In the genomic region with DNA sequence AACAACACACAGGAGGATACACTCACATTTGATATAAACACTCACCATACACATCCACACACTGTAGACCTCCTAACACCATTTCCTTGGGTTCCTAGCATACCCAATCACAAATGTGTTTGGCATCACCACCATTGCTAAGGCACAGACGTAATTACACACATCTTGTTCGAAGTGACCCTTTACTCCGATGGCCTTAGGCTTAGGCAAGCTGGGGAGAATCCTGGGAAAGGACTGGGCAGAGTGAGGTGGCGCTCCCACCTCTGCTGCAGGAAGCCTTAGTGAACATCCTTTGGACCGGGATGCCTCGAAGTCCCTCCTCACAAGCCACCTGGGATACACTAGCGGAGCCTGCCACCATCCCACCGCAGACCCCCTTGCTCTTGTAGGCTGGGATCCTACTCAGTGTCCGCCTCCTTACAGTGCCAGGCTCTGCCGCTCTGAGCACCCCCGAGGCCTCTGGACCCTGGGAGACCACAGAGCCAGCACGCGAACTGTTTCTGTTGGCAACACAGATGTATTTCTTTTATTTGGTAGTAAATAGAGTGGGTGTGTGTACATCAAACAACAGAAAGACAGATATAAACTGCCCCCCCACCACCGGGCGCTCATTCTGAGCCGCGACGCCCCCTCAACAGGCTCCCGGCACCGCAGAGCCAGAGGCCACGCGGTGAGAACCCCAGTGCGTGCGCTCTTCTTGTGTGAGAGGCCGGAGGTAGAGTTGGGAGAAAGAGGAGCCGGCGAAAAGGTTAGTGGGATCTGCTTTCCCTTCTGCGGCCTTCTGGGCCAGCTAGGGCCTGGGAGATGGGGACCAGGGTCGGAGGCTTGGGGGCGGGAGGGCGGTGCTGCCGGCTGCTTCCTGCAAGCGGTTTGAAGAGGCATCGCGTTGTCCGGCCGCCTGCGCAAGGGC, we compare ENCODE assay signal across 33 cellular contexts. TPM values are rescaled to one million over a fixed set of nuclear protein-coding genes. Genes with fewer than 3 reads are reported as not detected.
DNase-seq lines count a peak whose midpoint lies in the region; ATAC-seq and TF ChIP-seq lines count a peak whose summit lies in the region.
"Had no signal": no experiment of that assay in that cellular context is flagged by ENCODE, and none has a peak within 500 bp of the region (broad histone marks: within the 10 kb centered on the region; RNA-seq: fewer than 3 reads in every experiment).

No MANE protein-coding gene starts in this region.

- no peak overlapping the region for H3K4me3 Mint-ChIP-seq in activated CD4-positive, alpha-beta T cell treated with anti-CD3 and anti-CD28 coated beads, Interleukin-2, amount 10 ng/mL, durations not matched to agents 24 days and 14 days
- H3K4me3 Mint-ChIP-seq in IgD-negative memory B cell (peak overlapping the region; percentile 6 to 42 (median 26)), endodermal cell (no peak overlapping the region)
- H3K4me3 Mint-ChIP-seq: activated CD4-positive, alpha-beta T cell treated with anti-CD3 and anti-CD28 coated beads, Interleukin-2, amount 10 ng/mL, durations not matched to agents 7 days and 5 days; activated naive CD8-positive, alpha-beta T cell treated with anti-CD3 and anti-CD28 coated beads for 36 hours had no signal

- H3K36me3 ChIP-seq in endodermal cell (ENCODE audit: control insufficient read depth, insufficient read depth, low read length) (no peaks in the 10 kb centered on the region), sigmoid colon (no peaks in the 10 kb centered on the region), gastroesophageal sphincter (no peaks in the 10 kb centered on the region)
- H3K36me3 ChIP-seq: gastrocnemius medialis, spleen, stomach had no signal

- 6 to 10% methylated on average over 13 to 38 of the region's 38 CpGs for WGBS in endodermal cell (ENCODE audit: insufficient coverage in 1 of 2, insufficient read length in 1 of 2), 2 experiments
- 8 to 20% methylated on average over 38 of the region's 38 CpGs for WGBS in sigmoid colon, 2 donors
- WGBS in gastroesophageal sphincter (ENCODE audit: low coverage in 1 of 2), 2 donors, result 0 to 7% methylated on average over 1 to 16 of the region's 38 CpGs

- TF ChIP-seq POLR2A in sigmoid colon (IDR thresholded peaks at IDR 0.05), result no peak
- TF ChIP-seq POLR2A in gastroesophageal sphincter (IDR thresholded peaks at IDR 0.05), result no peak

- TF ChIP-seq EP300 in sigmoid colon (IDR thresholded peaks at IDR 0.05) (no peak), gastroesophageal sphincter (IDR thresholded peaks at IDR 0.05) (no peak)

- peaks cover 85% of the 10 kb centered on the region for H3K27me3 Mint-ChIP-seq in activated CD4-positive, alpha-beta T cell treated with anti-CD3 and anti-CD28 coated beads, Interleukin-2, amount 10 ng/mL, durations not matched to agents 24 days and 14 days
- H3K27me3 Mint-ChIP-seq in IgD-negative memory B cell (peaks cover 82% of the 10 kb centered on the region), endodermal cell (ENCODE audit: insufficient read depth) (peaks cover 99% of the 10 kb centered on the region)

- peak overlapping the region; percentile 6 for H3K27ac Mint-ChIP-seq in activated CD4-positive, alpha-beta T cell treated with anti-CD3 and anti-CD28 coated beads, Interleukin-2, amount 10 ng/mL, durations not matched to agents 24 days and 14 days
- H3K27ac Mint-ChIP-seq in IgD-negative memory B cell (peak overlapping the region; percentile 46 to 90 (median 89)), endodermal cell (no peak overlapping the region)
- H3K27ac Mint-ChIP-seq: activated CD4-positive, alpha-beta T cell treated with anti-CD3 and anti-CD28 coated beads, Interleukin-2, amount 10 ng/mL, durations not matched to agents 7 days and 5 days; activated naive CD8-positive, alpha-beta T cell treated with anti-CD3 and anti-CD28 coated beads for 36 hours; activated T-helper 2 cell treated with anti-CD3 and anti-CD28 coated beads, Interferon-gamma antibody, Interleukin-2, Interleukin-4, amounts not matched to agents 10 μg/mL and 5 μg/mL and 100 μg/mL, durations not matched to agents 14 hours and 24 hours and 36 hours had no signal

- H3K4me1 ChIP-seq in endodermal cell (ENCODE audit: control insufficient read depth, insufficient read depth, low read length) (peaks cover 13% of the 10 kb centered on the region), sigmoid colon (peaks cover 0 to 43% (median 23%) of the 10 kb centered on the region in 4 donors), gastroesophageal sphincter (peaks cover 0 to 65% (median 12%) of the 10 kb centered on the region in 3 donors)

- H3K27me3 ChIP-seq in endodermal cell (ENCODE audit: control insufficient read depth, insufficient read depth, low read length, poor library complexity, severe bottlenecking) (peaks cover 100% of the 10 kb centered on the region), sigmoid colon (peaks cover 91 to 100% (median 99%) of the 10 kb centered on the region in 3 donors), gastroesophageal sphincter (peaks cover 100% of the 10 kb centered on the region)

- ATAC-seq in HG03095 (IDR thresholded peaks at IDR 0.05; ENCODE audit: unreplicated experiment) (no peak), gastroesophageal sphincter (no peak)
- ATAC-seq: esophagus mucosa, gastrocnemius medialis, PC-3 had no signal

- H3K36me3 Mint-ChIP-seq in activated CD4-positive, alpha-beta T cell treated with anti-CD3 and anti-CD28 coated beads, Interleukin-2, amount 10 ng/mL, durations not matched to agents 24 days and 14 days (ENCODE audit: low read depth), result peaks cover 4% of the 10 kb centered on the region
- H3K36me3 Mint-ChIP-seq in IgD-negative memory B cell (peaks cover 2% of the 10 kb centered on the region), endodermal cell (ENCODE audit: low read depth) (no peaks in the 10 kb centered on the region)
- H3K36me3 Mint-ChIP-seq: activated naive CD8-positive, alpha-beta T cell treated with anti-CD3 and anti-CD28 coated beads for 36 hours had no signal

- no peaks in the 10 kb centered on the region for H3K9me3 ChIP-seq in endodermal cell (ENCODE audit: control insufficient read depth, low read length)
- no peaks in the 10 kb centered on the region for H3K9me3 ChIP-seq in sigmoid colon
- no peaks in the 10 kb centered on the region for H3K9me3 ChIP-seq in gastroesophageal sphincter
- H3K9me3 ChIP-seq: gastrocnemius medialis, HAP-1, spleen, stomach had no signal

- H3K9ac ChIP-seq in endodermal cell (ENCODE audit: extremely low read depth, low read length, poor library complexity, severe bottlenecking), result no peak overlapping the region

- H3K4me3 ChIP-seq in endodermal cell (ENCODE audit: low read length), result no peak overlapping the region
- no peak overlapping the region for H3K4me3 ChIP-seq in sigmoid colon
- H3K4me3 ChIP-seq in gastroesophageal sphincter, result no peak overlapping the region
- H3K4me3 ChIP-seq: HAP-1, lung had no signal

- TF ChIP-seq CTCF in endodermal cell (conservative IDR thresholded peaks at IDR 0.05) (no peak), sigmoid colon (IDR thresholded peaks at IDR 0.05) (no peak), gastroesophageal sphincter (IDR thresholded peaks at IDR 0.05) (no peak)

- H3K9me3 Mint-ChIP-seq in activated CD4-positive, alpha-beta T cell treated with anti-CD3 and anti-CD28 coated beads, Interleukin-2, amount 10 ng/mL, durations not matched to agents 24 days and 14 days, result peaks cover 6% of the 10 kb centered on the region
- H3K9me3 Mint-ChIP-seq in IgD-negative memory B cell (peaks cover 0 to 7% (median 0%) of the 10 kb centered on the region in 3 donors), endodermal cell (no peaks in the 10 kb centered on the region)
- H3K9me3 Mint-ChIP-seq: activated CD4-positive, alpha-beta T cell treated with anti-CD3 and anti-CD28 coated beads, Interleukin-2, amount 10 ng/mL, durations not matched to agents 7 days and 5 days; activated naive CD8-positive, alpha-beta T cell treated with anti-CD3 and anti-CD28 coated beads for 36 hours; activated T-helper 2 cell treated with anti-CD3 and anti-CD28 coated beads, Interferon-gamma antibody, Interleukin-2, Interleukin-4, amounts not matched to agents 10 μg/mL and 5 μg/mL and 100 μg/mL, durations not matched to agents 14 hours and 24 hours and 36 hours had no signal

- H3K4me1 Mint-ChIP-seq in activated CD4-positive, alpha-beta T cell treated with anti-CD3 and anti-CD28 coated beads, Interleukin-2, amount 10 ng/mL, durations not matched to agents 24 days and 14 days, result peaks cover 12% of the 10 kb centered on the region
- H3K4me1 Mint-ChIP-seq in IgD-negative memory B cell (peaks cover 4 to 33% (median 11%) of the 10 kb centered on the region in 3 donors), endodermal cell (peaks cover 20% of the 10 kb centered on the region)

- intact Hi-C loops in activated CD4-positive, alpha-beta T cell treated with anti-CD3 and anti-CD28 coated beads, Interleukin-2, amount 10 ng/mL, durations not matched to agents 24 days and 14 days (cut with micrococcal nuclease), result no loop called here
- intact Hi-C loops in sigmoid colon (cut with DNase I), result no loop called here

- no peak for DNase-seq in activated CD4-positive, alpha-beta T cell treated with anti-CD3 and anti-CD28 coated beads, Interleukin-2, amount 10 ng/mL, durations not matched to agents 24 days and 14 days
- no peak for DNase-seq in activated CD4-positive, alpha-beta T cell treated with anti-CD3 and anti-CD28 coated beads, Interleukin-2, amount 50 U/mL, for 48 hours
- DNase-seq in endodermal cell (peak; percentile 53), sigmoid colon (peak; percentile 40), cerebellar cortex (ENCODE audit: low spot score) (no peak)
- DNase-seq: activated CD4-positive, alpha-beta T cell treated with anti-CD3 and anti-CD28 coated beads, Interleukin-2, amount 10 ng/mL, durations not matched to agents 7 days and 5 days; activated naive CD8-positive, alpha-beta T cell treated with anti-CD3 and anti-CD28 coated beads for 36 hours; COR-L47; DND-41; effector CD4-positive, alpha-beta T cell; gastrocnemius medialis; NCI-H1048; NCI-H187 treated with DMSO at 0.1 percent for 48 hours; NCI-H82; PC-3; SHP77; spleen; stimulated activated CD4-positive, alpha-beta T cell treated with anti-CD3 and anti-CD28 coated beads, Interleukin-4, amount 100 ng/mL, for 1 hour; stomach; trophoblast cell had no signal

- H3K27ac ChIP-seq in endodermal cell (ENCODE audit: low read depth, low read length) (no peak overlapping the region), sigmoid colon (no peak overlapping the region), gastroesophageal sphincter (no peak overlapping the region)
- H3K27ac ChIP-seq: gastrocnemius medialis, spleen, stomach had no signal

RNA-seq across cellular contexts. Expression of a gene that starts 5.9 kb away (rescaled TPM):
- total RNA-seq in activated CD4-positive, alpha-beta T cell treated with anti-CD3 and anti-CD28 coated beads, Interleukin-2, amount 10 ng/mL, durations not matched to agents 24 days and 14 days, result not detected in 2 replicates
- polyA plus RNA-seq in IgD-negative memory B cell (not detected), sigmoid colon (under 1 TPM in 1 of 3 donors, not detected in 2; 0.36 TPM)
- total RNA-seq in endodermal cell (not detected), sigmoid colon (under 1 TPM in 3 of 4 donors, not detected in 1; 0.27 to 0.55 (median 0.36) TPM), gastroesophageal sphincter (not detected)
- polyA plus RNA-seq in endodermal cell (2013, experiment 1 of 2), result 0.21 TPM
- polyA plus RNA-seq in endodermal cell (2013, experiment 2 of 2), result not detected
- total RNA-seq: A172; activated CD4-positive, alpha-beta T cell treated with anti-CD3 and anti-CD28 coated beads, Interleukin-2, amount 10 ng/mL, durations not matched to agents 7 days and 5 days; activated T-helper 2 cell treated with anti-CD3 and anti-CD28 coated beads, Interferon-gamma antibody, Interleukin-2, Interleukin-4, amounts not matched to agents 10 μg/mL and 5 μg/mL and 100 μg/mL, durations not matched to agents 14 hours and 24 hours and 36 hours; astrocyte; cerebellum; esophagus mucosa; gastrocnemius medialis; kidney epithelial cell; LHCN-M2; lung; PC-3; pulmonary artery endothelial cell; spleen; stomach had no signal
- polyA plus RNA-seq: lung, stomach had no signal

RNA-seq across cellular contexts. Expression of a gene that starts 6.3 kb away (rescaled TPM):
- total RNA-seq in activated CD4-positive, alpha-beta T cell treated with anti-CD3 and anti-CD28 coated beads, Interleukin-2, amount 10 ng/mL, durations not matched to agents 24 days and 14 days, result not detected in 2 replicates
- not detected for polyA plus RNA-seq in IgD-negative memory B cell
- not detected for total RNA-seq in endodermal cell
- polyA plus RNA-seq in endodermal cell (2013, experiment 1 of 2), result not detected
- not detected for polyA plus RNA-seq in endodermal cell (2013, experiment 2 of 2)
- under 1 TPM in 2 of 4 donors, not detected in 2; 0.68 to 0.83 TPM for total RNA-seq in sigmoid colon
- polyA plus RNA-seq in sigmoid colon, result under 1 TPM in 1 of 3 donors, not detected in 2; 0.52 TPM
- 1 to 10 TPM in 1 of 4 donors, not detected in 3; 1.1 TPM for total RNA-seq in gastroesophageal sphincter
- total RNA-seq: A172; activated CD4-positive, alpha-beta T cell treated with anti-CD3 and anti-CD28 coated beads, Interleukin-2, amount 10 ng/mL, durations not matched to agents 7 days and 5 days; activated T-helper 2 cell treated with anti-CD3 and anti-CD28 coated beads, Interferon-gamma antibody, Interleukin-2, Interleukin-4, amounts not matched to agents 10 μg/mL and 5 μg/mL and 100 μg/mL, durations not matched to agents 14 hours and 24 hours and 36 hours; astrocyte; cerebellum; esophagus mucosa; gastrocnemius medialis; LHCN-M2; lung; pulmonary artery endothelial cell; spleen had no signal
- polyA plus RNA-seq: lung, spleen, stomach had no signal

RNA-seq across cellular contexts. Expression of a gene that starts 12.2 kb away (rescaled TPM):
- total RNA-seq in activated CD4-positive, alpha-beta T cell treated with anti-CD3 and anti-CD28 coated beads, Interleukin-2, amount 10 ng/mL, durations not matched to agents 24 days and 14 days, result 186 and 193 TPM in 2 replicates
- 148 TPM for polyA plus RNA-seq in IgD-negative memory B cell
- total RNA-seq in endodermal cell, result 100 to 1,000 TPM; 113 to 130 TPM
- polyA plus RNA-seq in endodermal cell (2013, experiment 1 of 2), result 169 TPM
- polyA plus RNA-seq in endodermal cell (2013, experiment 2 of 2), result 153 TPM
- 100 to 1,000 TPM in 2 of 4 donors, 10 to 100 TPM in 2; 75.6 to 116 (median 101) TPM for total RNA-seq in sigmoid colon
- polyA plus RNA-seq in sigmoid colon, result 10 to 100 TPM; 39.6 to 82.1 (median 68.7) TPM
- 100 to 1,000 TPM in 1 of 4 donors, 10 to 100 TPM in 3; 69.4 to 103 (median 75.9) TPM for total RNA-seq in gastroesophageal sphincter

Comparison
In these comparisons a context has a peak if more than half of its experiments do, and no peak if none do; other contexts are left out.
1. DNase-seq: peak in endodermal cell (single experiment) and sigmoid colon (single experiment); none in activated CD4-positive, alpha-beta T cell treated with anti-CD3 and anti-CD28 coated beads, Interleukin-2, amount 10 ng/mL, durations not matched to agents 24 days and 14 days (single experiment), activated CD4-positive, alpha-beta T cell treated with anti-CD3 and anti-CD28 coated beads, Interleukin-2, amount 50 U/mL, for 48 hours (0 of 2) and cerebellar cortex (single experiment).
2. H3K4me3 Mint-ChIP-seq: peak in IgD-negative memory B cell (4 of 4); none in activated CD4-positive, alpha-beta T cell treated with anti-CD3 and anti-CD28 coated beads, Interleukin-2, amount 10 ng/mL, durations not matched to agents 24 days and 14 days (single experiment) and endodermal cell (single experiment).